Comparison of ENCODE assay signal across 16 cellular contexts in genomic region chr12:33588725-33589405, GRCh38.
DNase-seq lines count a peak whose midpoint lies in the region; ATAC-seq and TF ChIP-seq lines count a peak whose summit lies in the region.
"Had no signal": no experiment of that assay in that cellular context is flagged by ENCODE, and none has a peak within 500 bp of the region (broad histone marks: within the 10 kb centered on the region; RNA-seq: fewer than 3 reads in every experiment).

No MANE protein-coding gene starts in this region.

- peak overlapping the region; percentile 14; the same call in 1 of the 2 replicates for H3K4me2 ChIP-seq in KMS-11

- H3K4me1 ChIP-seq in right atrium auricular region, result no peaks in the 10 kb centered on the region
- H3K4me1 ChIP-seq in KMS-11 (ENCODE audit: low read depth, poor library complexity, severe bottlenecking), result peaks cover 9% of the 10 kb centered on the region
- no peaks in the 10 kb centered on the region for H3K4me1 ChIP-seq in ascending aorta

- no peak overlapping the region for H3K9ac ChIP-seq in KMS-11
- H3K9ac ChIP-seq: GM23248 had no signal

- CTCF ChIA-PET in activated naive CD4-positive, alpha-beta T cell treated with anti-CD3 and anti-CD28 coated beads for 36 hours (lab: Charles Lee), result interaction anchor here (0.7 kb wide), 1 partner anchor 808 kb away, joined by 3 read pairs; no protein-coding TSS in a partner anchor

- no peak overlapping the region for H3K4me3 Mint-ChIP-seq in activated naive CD4-positive, alpha-beta T cell treated with anti-CD3 and anti-CD28 coated beads for 36 hours
- H3K4me3 Mint-ChIP-seq in glutamatergic neuron (ENCODE audit: unreplicated experiment), result no peak overlapping the region
- H3K4me3 Mint-ChIP-seq: dendritic cell treated with granulocyte-macrophage colony-stimulating factor and Interleukin-4, amounts not matched to agents 40 ng/mL and 50 ng/mL, for 4 days had no signal

- H3K4me1 Mint-ChIP-seq in activated naive CD4-positive, alpha-beta T cell treated with anti-CD3 and anti-CD28 coated beads for 36 hours (ENCODE audit: low read depth), result no peaks in the 10 kb centered on the region
- H3K4me1 Mint-ChIP-seq in glutamatergic neuron (ENCODE audit: low read depth, unreplicated experiment), result no peaks in the 10 kb centered on the region

- H3K9me3 ChIP-seq in right atrium auricular region, result no peaks in the 10 kb centered on the region
- no peaks in the 10 kb centered on the region for H3K9me3 ChIP-seq in ascending aorta
- H3K9me3 ChIP-seq: adrenal gland, ovary had no signal

- peak overlapping the region in 1 of 2 donors; percentile 35 for H3K27ac ChIP-seq in right atrium auricular region
- no peak overlapping the region for H3K27ac ChIP-seq in KMS-11
- H3K27ac ChIP-seq in ascending aorta, result no peak overlapping the region
- H3K27ac ChIP-seq: GM23248, ovary had no signal

- H3K27me3 ChIP-seq in right atrium auricular region (no peaks in the 10 kb centered on the region), KMS-11 (ENCODE audit: insufficient read depth, low read depth) (no peaks in the 10 kb centered on the region), ascending aorta (no peaks in the 10 kb centered on the region)
- H3K27me3 ChIP-seq: adrenal gland, ovary had no signal

- TF ChIP-seq CTCF in right atrium auricular region (IDR thresholded peaks at IDR 0.05), result no peak
- no peak for TF ChIP-seq CTCF in KMS-11 (conservative IDR thresholded peaks at IDR 0.05; ENCODE audit: low read depth, low read length)
- TF ChIP-seq CTCF in fibroblast of the aortic adventitia (IDR thresholded peaks at IDR 0.05; ENCODE audit: insufficient read depth, low read length), result no peak
- TF ChIP-seq CTCF in glutamatergic neuron (IDR thresholded peaks at IDR 0.05; ENCODE audit: partially characterized antibody, unreplicated experiment), result no peak
- TF ChIP-seq CTCF in ascending aorta (IDR thresholded peaks at IDR 0.05), result no peak

- H3K9me3 Mint-ChIP-seq in activated naive CD4-positive, alpha-beta T cell treated with anti-CD3 and anti-CD28 coated beads for 36 hours, result no peaks in the 10 kb centered on the region
- H3K9me3 Mint-ChIP-seq in glutamatergic neuron (ENCODE audit: unreplicated experiment), result no peaks in the 10 kb centered on the region
- H3K9me3 Mint-ChIP-seq: dendritic cell treated with granulocyte-macrophage colony-stimulating factor and Interleukin-4, amounts not matched to agents 40 ng/mL and 50 ng/mL, for 4 days had no signal

- intact Hi-C loops in Right ventricle myocardium superior (cut with DNase I), result no loop called here
- intact Hi-C loops in activated naive CD4-positive, alpha-beta T cell treated with anti-CD3 and anti-CD28 coated beads for 36 hours (cut with micrococcal nuclease), result no loop called here
- intact Hi-C loops in ascending aorta (cut with DNase I), result no loop called here

- no peaks in the 10 kb centered on the region for H4K20me1 ChIP-seq in KMS-11 (ENCODE audit: insufficient read depth)

- H3K4me3 ChIP-seq in right atrium auricular region, result no peak overlapping the region
- no peak overlapping the region for H3K4me3 ChIP-seq in KMS-11 (IDR thresholded peaks at IDR 0.05; ENCODE audit: insufficient read depth, low read depth, low read length)
- no peak overlapping the region for H3K4me3 ChIP-seq in fibroblast of the aortic adventitia (ENCODE audit: low read depth, low read length)
- no peak overlapping the region for H3K4me3 ChIP-seq in ascending aorta
- H3K4me3 ChIP-seq: adrenal gland, GM23248, ovary had no signal

- ATAC-seq in Right ventricle myocardium superior (ENCODE audit: poor library complexity), result peak; percentile 29
- ATAC-seq in HG02938 (IDR thresholded peaks at IDR 0.05; ENCODE audit: unreplicated experiment), result no peak
- ATAC-seq: activated CD4-positive, CD25-positive, alpha-beta regulatory T cell treated with anti-CD3 and anti-CD28 coated beads, Interleukin-2, amount 50 U/mL, for 24 hours had no signal

- no peaks in the 10 kb centered on the region for H3K36me3 Mint-ChIP-seq in activated naive CD4-positive, alpha-beta T cell treated with anti-CD3 and anti-CD28 coated beads for 36 hours (ENCODE audit: low read depth)
- no peaks in the 10 kb centered on the region for H3K36me3 Mint-ChIP-seq in glutamatergic neuron (ENCODE audit: unreplicated experiment)

- H3K79me2 ChIP-seq in KMS-11 (ENCODE audit: insufficient read depth, low read depth), result no peaks in the 10 kb centered on the region

- peaks cover 2% of the 10 kb centered on the region for H3K27me3 Mint-ChIP-seq in activated naive CD4-positive, alpha-beta T cell treated with anti-CD3 and anti-CD28 coated beads for 36 hours (ENCODE audit: low read depth)
- H3K27me3 Mint-ChIP-seq in glutamatergic neuron (ENCODE audit: unreplicated experiment), result no peaks in the 10 kb centered on the region
- H3K27me3 Mint-ChIP-seq: dendritic cell treated with granulocyte-macrophage colony-stimulating factor and Interleukin-4, amounts not matched to agents 40 ng/mL and 50 ng/mL, for 4 days had no signal

- H3K36me3 ChIP-seq in right atrium auricular region (no peaks in the 10 kb centered on the region), KMS-11 (ENCODE audit: insufficient read depth) (no peaks in the 10 kb centered on the region), ascending aorta (no peaks in the 10 kb centered on the region)
- H3K36me3 ChIP-seq: adrenal gland, ovary had no signal

- DNase-seq in Right ventricle myocardium superior (no peak), right atrium auricular region (ENCODE audit: low spot score) (no peak), fibroblast of the aortic adventitia (ENCODE audit: low read depth) (peak; percentile 89), glutamatergic neuron (no peak), ascending aorta (ENCODE audit: low spot score in 2 of 2) (no peak)
- no peak for DNase-seq in activated naive CD4-positive, alpha-beta T cell treated with anti-CD3 and anti-CD28 coated beads for 36 hours
- DNase-seq: activated T-cell treated with anti-CD3 and anti-CD28 coated beads, Interleukin-2, amount 50 U/mL, for 1 hour; NCI-H146; NCI-H774; ovary had no signal

- H3K27ac Mint-ChIP-seq in activated naive CD4-positive, alpha-beta T cell treated with anti-CD3 and anti-CD28 coated beads for 36 hours, result no peak overlapping the region
- no peak overlapping the region for H3K27ac Mint-ChIP-seq in glutamatergic neuron (ENCODE audit: unreplicated experiment)
- H3K27ac Mint-ChIP-seq: dendritic cell treated with granulocyte-macrophage colony-stimulating factor and Interleukin-4, amounts not matched to agents 40 ng/mL and 50 ng/mL, for 4 days had no signal

- no peak overlapping the region for H2AFZ ChIP-seq in KMS-11 (ENCODE audit: low read depth)
- H2AFZ ChIP-seq: GM23248 had no signal
